Comparison of ENCODE assay signal across 19 cellular contexts in genomic region chr11:116072133-116072532, GRCh38.
"Had no signal": no experiment of that assay in that cellular context is flagged by ENCODE, and none has a peak within 500 bp of the region (broad histone marks: within the 10 kb centered on the region; RNA-seq: fewer than 3 reads in every experiment).

No MANE protein-coding gene starts in this region.

- H3K4me3 Mint-ChIP-seq: activated CD4-positive, alpha-beta T cell treated with anti-CD3 and anti-CD28 coated beads, Interleukin-2, amount 10 ng/mL, durations not matched to agents 24 days and 14 days; activated naive CD4-positive, alpha-beta T cell treated with anti-CD3 and anti-CD28 coated beads, Interleukin-2, amount 10 ng/mL, durations not matched to agents 7 days and 5 days; activated naive CD8-positive, alpha-beta T cell treated with anti-CD3 and anti-CD28 coated beads, Interleukin-2, amount 50 U/mL, for 24 hours; activated T-cell treated with anti-CD3 and anti-CD28 coated beads, Interleukin-2, amount 50 U/mL, for 4 hours; nephron had no signal

- H3K27me3 ChIP-seq: breast epithelium, right atrium auricular region, thyroid gland had no signal

- H3K27ac ChIP-seq: breast epithelium, coronary artery, gastrocnemius medialis, lower lobe of right lung, right atrium auricular region, thyroid gland had no signal

- H3K36me3 Mint-ChIP-seq: activated naive CD4-positive, alpha-beta T cell treated with anti-CD3 and anti-CD28 coated beads, Interleukin-2, amount 10 ng/mL, durations not matched to agents 7 days and 5 days had no signal

- DNase-seq: activated CD4-positive, alpha-beta T cell treated with anti-CD3 and anti-CD28 coated beads, Interleukin-2, amount 10 ng/mL, durations not matched to agents 24 days and 14 days; activated CD8-positive, alpha-beta memory T cell treated with anti-CD3 and anti-CD28 coated beads, Interleukin-2, amount 50 U/mL, for 4 hours; activated effector memory CD4-positive, alpha-beta T cell treated with Interleukin-2 at 50 U/mL for 16 hours; activated naive CD4-positive, alpha-beta T cell treated with anti-CD3 and anti-CD28 coated beads, Interleukin-2, amount 10 ng/mL, durations not matched to agents 7 days and 5 days; activated naive CD8-positive, alpha-beta T cell treated with anti-CD3 and anti-CD28 coated beads, Interleukin-2, amount 50 U/mL, for 24 hours; activated T-cell treated with anti-CD3 and anti-CD28 coated beads, Interleukin-2, amount 50 U/mL, for 4 hours; gastrocnemius medialis; lower lobe of right lung; stimulated activated CD4-positive, alpha-beta T cell treated with anti-CD3 and anti-CD28 coated beads, Interleukin-12 subunit alpha, Interleukin-12 subunit beta, amount 100 ng/mL, for 4 hours; stimulated activated CD4-positive, alpha-beta T cell treated with anti-CD3 and anti-CD28 coated beads, Interleukin-1b, Interleukin-23, amount 100 ng/mL, for 48 hours; stimulated activated naive CD4-positive, alpha-beta T cell; T-helper 1 cell; T-helper 9 cell; thyroid gland had no signal

- H3K27me3 Mint-ChIP-seq: activated CD4-positive, alpha-beta T cell treated with anti-CD3 and anti-CD28 coated beads, Interleukin-2, amount 10 ng/mL, durations not matched to agents 24 days and 14 days; activated naive CD4-positive, alpha-beta T cell treated with anti-CD3 and anti-CD28 coated beads, Interleukin-2, amount 10 ng/mL, durations not matched to agents 7 days and 5 days; activated naive CD8-positive, alpha-beta T cell treated with anti-CD3 and anti-CD28 coated beads, Interleukin-2, amount 50 U/mL, for 24 hours had no signal

- H3K9me3 ChIP-seq: breast epithelium, gastrocnemius medialis, lower lobe of right lung, right atrium auricular region, thyroid gland had no signal

- ATAC-seq: activated naive CD8-positive, alpha-beta T cell treated with anti-CD3 and anti-CD28 coated beads, Interleukin-2, amount 50 U/mL, for 24 hours; activated T-cell treated with anti-CD3 and anti-CD28 coated beads, Interleukin-2, amount 50 U/mL, for 4 hours; gastrocnemius medialis; lower lobe of right lung had no signal

- H3K4me1 Mint-ChIP-seq: activated CD4-positive, alpha-beta T cell treated with anti-CD3 and anti-CD28 coated beads, Interleukin-2, amount 10 ng/mL, durations not matched to agents 24 days and 14 days; activated naive CD4-positive, alpha-beta T cell treated with anti-CD3 and anti-CD28 coated beads, Interleukin-2, amount 10 ng/mL, durations not matched to agents 7 days and 5 days; activated naive CD8-positive, alpha-beta T cell treated with anti-CD3 and anti-CD28 coated beads, Interleukin-2, amount 50 U/mL, for 24 hours had no signal

- H3K4me3 ChIP-seq: breast epithelium, coronary artery, gastrocnemius medialis, lower lobe of right lung, right atrium auricular region, thyroid gland had no signal

- H3K9me3 Mint-ChIP-seq: activated CD4-positive, alpha-beta T cell treated with anti-CD3 and anti-CD28 coated beads, Interleukin-2, amount 10 ng/mL, durations not matched to agents 24 days and 14 days; activated naive CD4-positive, alpha-beta T cell treated with anti-CD3 and anti-CD28 coated beads, Interleukin-2, amount 10 ng/mL, durations not matched to agents 7 days and 5 days had no signal

- H3K27ac Mint-ChIP-seq: activated CD4-positive, alpha-beta T cell treated with anti-CD3 and anti-CD28 coated beads, Interleukin-2, amount 10 ng/mL, durations not matched to agents 24 days and 14 days; activated naive CD4-positive, alpha-beta T cell treated with anti-CD3 and anti-CD28 coated beads, Interleukin-2, amount 10 ng/mL, durations not matched to agents 7 days and 5 days; activated naive CD8-positive, alpha-beta T cell treated with anti-CD3 and anti-CD28 coated beads, Interleukin-2, amount 50 U/mL, for 24 hours; nephron; progenitor cell of endocrine pancreas had no signal

- H3K36me3 ChIP-seq: breast epithelium, gastrocnemius medialis, lower lobe of right lung, right atrium auricular region, thyroid gland had no signal

- H3K4me1 ChIP-seq: breast epithelium, gastrocnemius medialis, thyroid gland had no signal
